Comparison of ENCODE assay signal across 1 cellular context in the genomic region with DNA sequence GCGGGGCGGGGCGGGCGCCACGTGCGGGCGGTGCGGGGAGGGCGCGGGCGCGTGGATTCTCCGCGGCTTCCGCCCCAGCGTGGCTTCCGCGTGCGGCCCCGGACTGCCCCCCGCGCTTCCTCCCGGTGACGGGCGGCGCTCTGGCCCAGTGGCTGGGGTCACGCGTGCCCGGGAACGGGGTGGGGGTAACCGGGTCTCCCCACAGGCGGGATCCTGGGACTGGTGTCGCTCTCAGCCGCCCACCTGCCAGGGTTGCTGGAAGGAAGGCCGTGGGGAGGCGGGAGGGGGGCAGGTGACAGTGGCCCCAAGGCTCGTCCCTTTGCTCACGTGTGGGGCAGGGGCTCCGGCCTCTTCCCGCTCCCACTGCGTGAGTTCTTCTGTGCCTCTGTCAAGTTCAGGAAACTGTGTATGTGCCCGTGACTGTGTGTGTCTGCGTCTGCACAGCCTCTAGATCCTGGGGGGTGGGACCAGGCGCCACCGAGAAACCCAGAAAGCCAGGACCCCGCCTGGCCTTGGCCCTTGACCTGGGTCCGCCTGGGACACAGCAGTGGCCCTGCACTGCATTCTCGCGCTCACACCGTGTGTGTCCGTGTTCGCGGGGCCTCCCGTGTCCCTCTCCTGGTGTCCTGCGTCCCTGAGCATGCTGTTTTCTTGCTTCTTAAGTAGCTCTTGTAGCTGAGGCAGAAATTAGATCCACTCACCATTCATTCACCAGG.
A peak's percentile ranks its signal among the peaks of the same experiment; 100 is the strongest.
TF ChIP-seq lines count a peak whose summit lies in the region.

No MANE protein-coding gene starts in this region.

TF ChIP-seq in HepG2, 621 proteins besides CTCF, POLR2A, EP300 and RAD21 (continued from another document and continues in another):
- TF ChIP-seq GLI4 (CRISPR knock-in tag; IDR thresholded peaks at IDR 0.05; ENCODE audit: borderline replicate concordance): no peak
- no peak for TF ChIP-seq ZNF234 (CRISPR knock-in tag; conservative IDR thresholded peaks at IDR 0.05)
- no peak for TF ChIP-seq ZNF761 (CRISPR knock-in tag; conservative IDR thresholded peaks at IDR 0.05)
- TF ChIP-seq ZNF530 (CRISPR knock-in tag; IDR thresholded peaks at IDR 0.05; ENCODE audit: low read depth): no peak
- TF ChIP-seq, protein P1, sequence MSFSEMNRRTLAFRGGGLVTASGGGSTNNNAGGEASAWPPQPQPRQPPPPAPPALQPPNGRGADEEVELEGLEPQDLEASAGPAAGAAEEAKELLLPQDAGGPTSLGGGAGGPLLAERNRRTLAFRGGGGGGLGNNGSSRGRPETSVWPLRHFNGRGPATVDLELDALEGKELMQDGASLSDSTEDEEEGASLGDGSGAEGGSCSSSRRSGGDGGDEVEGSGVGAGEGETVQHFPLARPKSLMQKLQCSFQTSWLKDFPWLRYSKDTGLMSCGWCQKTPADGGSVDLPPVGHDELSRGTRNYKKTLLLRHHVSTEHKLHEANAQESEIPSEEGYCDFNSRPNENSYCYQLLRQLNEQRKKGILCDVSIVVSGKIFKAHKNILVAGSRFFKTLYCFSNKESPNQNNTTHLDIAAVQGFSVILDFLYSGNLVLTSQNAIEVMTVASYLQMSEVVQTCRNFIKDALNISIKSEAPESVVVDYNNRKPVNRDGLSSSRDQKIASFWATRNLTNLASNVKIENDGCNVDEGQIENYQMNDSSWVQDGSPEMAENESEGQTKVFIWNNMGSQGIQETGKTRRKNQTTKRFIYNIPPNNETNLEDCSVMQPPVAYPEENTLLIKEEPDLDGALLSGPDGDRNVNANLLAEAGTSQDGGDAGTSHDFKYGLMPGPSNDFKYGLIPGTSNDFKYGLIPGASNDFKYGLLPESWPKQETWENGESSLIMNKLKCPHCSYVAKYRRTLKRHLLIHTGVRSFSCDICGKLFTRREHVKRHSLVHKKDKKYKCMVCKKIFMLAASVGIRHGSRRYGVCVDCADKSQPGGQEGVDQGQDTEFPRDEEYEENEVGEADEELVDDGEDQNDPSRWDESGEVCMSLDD (CRISPR knock-in tag; IDR thresholded peaks at IDR 0.05; ENCODE audit: borderline replicate concordance): no peak
- 0 out of 2 replicates have a peak, but pooled peaks have one; percentile 44 for TF ChIP-seq ZNF138 (CRISPR knock-in tag; IDR thresholded peaks at IDR 0.05; ENCODE audit: low read depth)
- TF ChIP-seq, protein P2, sequence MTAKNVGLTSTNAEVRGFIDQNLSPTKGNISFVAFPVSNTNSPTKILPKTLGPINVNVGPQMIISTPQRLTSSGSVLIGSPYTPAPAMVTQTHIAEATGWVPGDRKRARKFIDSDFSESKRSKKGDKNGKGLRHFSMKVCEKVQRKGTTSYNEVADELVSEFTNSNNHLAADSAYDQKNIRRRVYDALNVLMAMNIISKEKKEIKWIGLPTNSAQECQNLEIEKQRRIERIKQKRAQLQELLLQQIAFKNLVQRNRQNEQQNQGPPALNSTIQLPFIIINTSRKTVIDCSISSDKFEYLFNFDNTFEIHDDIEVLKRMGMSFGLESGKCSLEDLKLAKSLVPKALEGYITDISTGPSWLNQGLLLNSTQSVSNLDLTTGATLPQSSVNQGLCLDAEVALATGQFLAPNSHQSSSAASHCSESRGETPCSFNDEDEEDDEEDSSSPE (CRISPR knock-in tag; IDR thresholded peaks at IDR 0.05): no peak
- no peak for TF ChIP-seq ZKSCAN1 (IDR thresholded peaks at IDR 0.05; ENCODE audit: low read length)
- TF ChIP-seq, protein P3, sequence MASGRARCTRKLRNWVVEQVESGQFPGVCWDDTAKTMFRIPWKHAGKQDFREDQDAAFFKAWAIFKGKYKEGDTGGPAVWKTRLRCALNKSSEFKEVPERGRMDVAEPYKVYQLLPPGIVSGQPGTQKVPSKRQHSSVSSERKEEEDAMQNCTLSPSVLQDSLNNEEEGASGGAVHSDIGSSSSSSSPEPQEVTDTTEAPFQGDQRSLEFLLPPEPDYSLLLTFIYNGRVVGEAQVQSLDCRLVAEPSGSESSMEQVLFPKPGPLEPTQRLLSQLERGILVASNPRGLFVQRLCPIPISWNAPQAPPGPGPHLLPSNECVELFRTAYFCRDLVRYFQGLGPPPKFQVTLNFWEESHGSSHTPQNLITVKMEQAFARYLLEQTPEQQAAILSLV (CRISPR knock-in tag; IDR thresholded peaks at IDR 0.05; ENCODE audit: borderline replicate concordance): peak; percentile 74; the same call in 1 of the 2 replicates
- no peak for TF ChIP-seq FOXK2 (IDR thresholded peaks at IDR 0.05)
- TF ChIP-seq, protein P4, sequence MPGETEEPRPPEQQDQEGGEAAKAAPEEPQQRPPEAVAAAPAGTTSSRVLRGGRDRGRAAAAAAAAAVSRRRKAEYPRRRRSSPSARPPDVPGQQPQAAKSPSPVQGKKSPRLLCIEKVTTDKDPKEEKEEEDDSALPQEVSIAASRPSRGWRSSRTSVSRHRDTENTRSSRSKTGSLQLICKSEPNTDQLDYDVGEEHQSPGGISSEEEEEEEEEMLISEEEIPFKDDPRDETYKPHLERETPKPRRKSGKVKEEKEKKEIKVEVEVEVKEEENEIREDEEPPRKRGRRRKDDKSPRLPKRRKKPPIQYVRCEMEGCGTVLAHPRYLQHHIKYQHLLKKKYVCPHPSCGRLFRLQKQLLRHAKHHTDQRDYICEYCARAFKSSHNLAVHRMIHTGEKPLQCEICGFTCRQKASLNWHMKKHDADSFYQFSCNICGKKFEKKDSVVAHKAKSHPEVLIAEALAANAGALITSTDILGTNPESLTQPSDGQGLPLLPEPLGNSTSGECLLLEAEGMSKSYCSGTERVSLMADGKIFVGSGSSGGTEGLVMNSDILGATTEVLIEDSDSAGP (CRISPR knock-in tag; IDR thresholded peaks at IDR 0.05; ENCODE audit: borderline replicate concordance): peak; percentile 55
- peak; percentile 81 for TF ChIP-seq AGO2 (optimal IDR thresholded peaks at IDR 0.05; ENCODE audit: low read depth, low read length)
- TF ChIP-seq FOXA1 (IDR thresholded peaks at IDR 0.05): no peak
- no peak for TF ChIP-seq FOXA1 (CRISPR knock-in tag; IDR thresholded peaks at IDR 0.05)
- TF ChIP-seq CENPT (CRISPR knock-in tag; IDR thresholded peaks at IDR 0.05; ENCODE audit: low read depth): no peak
- no peak for TF ChIP-seq RNF2 (conservative IDR thresholded peaks at IDR 0.05; ENCODE audit: low read depth)
- TF ChIP-seq DNMT1 (CRISPR knock-in tag; IDR thresholded peaks at IDR 0.05): no peak
- TF ChIP-seq ESRRA (CRISPR knock-in tag; IDR thresholded peaks at IDR 0.05; ENCODE audit: low read depth): peak; percentile 34; the same call in 1 of the 2 replicates
- TF ChIP-seq YEATS2 (CRISPR knock-in tag; IDR thresholded peaks at IDR 0.05; ENCODE audit: borderline replicate concordance): no peak
- no peak for TF ChIP-seq ZSCAN25 (CRISPR knock-in tag; IDR thresholded peaks at IDR 0.05)
- TF ChIP-seq MTA3 (CRISPR knock-in tag; IDR thresholded peaks at IDR 0.05): no peak
- TF ChIP-seq ZFP90 (CRISPR knock-in tag; IDR thresholded peaks at IDR 0.05; ENCODE audit: borderline replicate concordance): no peak
- TF ChIP-seq MEIS2 (CRISPR knock-in tag; IDR thresholded peaks at IDR 0.05): no peak
- no peak for TF ChIP-seq ZNF781 (CRISPR knock-in tag; IDR thresholded peaks at IDR 0.05; ENCODE audit: borderline replicate concordance, not compliant biosample characterization)
- TF ChIP-seq ZFAT (CRISPR knock-in tag; conservative IDR thresholded peaks at IDR 0.05): no peak
- TF ChIP-seq FOSL2 (CRISPR knock-in tag; IDR thresholded peaks at IDR 0.05): peak; percentile 53; the same call in 1 of the 2 replicates
- no peak for TF ChIP-seq RORA (CRISPR knock-in tag; IDR thresholded peaks at IDR 0.05)
- no peak for TF ChIP-seq SSRP1 (CRISPR knock-in tag; IDR thresholded peaks at IDR 0.05)
- no peak for TF ChIP-seq ZNF83 (CRISPR knock-in tag; IDR thresholded peaks at IDR 0.05; ENCODE audit: borderline replicate concordance)
- no peak for TF ChIP-seq PAF1 (CRISPR knock-in tag; IDR thresholded peaks at IDR 0.05)
- TF ChIP-seq ZNF605 (CRISPR knock-in tag; IDR thresholded peaks at IDR 0.05): 0 out of 2 replicates have a peak, but pooled peaks have one; percentile 28
- TF ChIP-seq, protein P5, sequence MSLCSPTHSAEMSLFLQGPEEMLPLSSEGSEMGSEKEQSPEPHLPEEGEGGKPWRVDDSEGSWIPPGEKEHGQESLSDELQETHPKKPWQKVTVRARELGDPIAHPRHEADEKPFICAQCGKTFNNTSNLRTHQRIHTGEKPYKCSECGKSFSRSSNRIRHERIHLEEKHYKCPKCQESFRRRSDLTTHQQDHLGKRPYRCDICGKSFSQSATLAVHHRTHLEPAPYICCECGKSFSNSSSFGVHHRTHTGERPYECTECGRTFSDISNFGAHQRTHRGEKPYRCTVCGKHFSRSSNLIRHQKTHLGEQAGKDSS (CRISPR knock-in tag; IDR thresholded peaks at IDR 0.05; ENCODE audit: borderline replicate concordance, low read depth): no peak
- TF ChIP-seq, protein P6, sequence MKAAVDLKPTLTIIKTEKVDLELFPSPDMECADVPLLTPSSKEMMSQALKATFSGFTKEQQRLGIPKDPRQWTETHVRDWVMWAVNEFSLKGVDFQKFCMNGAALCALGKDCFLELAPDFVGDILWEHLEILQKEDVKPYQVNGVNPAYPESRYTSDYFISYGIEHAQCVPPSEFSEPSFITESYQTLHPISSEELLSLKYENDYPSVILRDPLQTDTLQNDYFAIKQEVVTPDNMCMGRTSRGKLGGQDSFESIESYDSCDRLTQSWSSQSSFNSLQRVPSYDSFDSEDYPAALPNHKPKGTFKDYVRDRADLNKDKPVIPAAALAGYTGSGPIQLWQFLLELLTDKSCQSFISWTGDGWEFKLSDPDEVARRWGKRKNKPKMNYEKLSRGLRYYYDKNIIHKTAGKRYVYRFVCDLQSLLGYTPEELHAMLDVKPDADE (CRISPR knock-in tag; IDR thresholded peaks at IDR 0.05): no peak
- no peak for TF ChIP-seq ZSCAN29 (CRISPR knock-in tag; conservative IDR thresholded peaks at IDR 0.05)
- TF ChIP-seq CEBPB (IDR thresholded peaks at IDR 0.05; ENCODE audit: borderline replicate concordance, low read depth, low read length): no peak
- TF ChIP-seq ZNF264 (CRISPR knock-in tag; IDR thresholded peaks at IDR 0.05): no peak
- TF ChIP-seq, protein P7, sequence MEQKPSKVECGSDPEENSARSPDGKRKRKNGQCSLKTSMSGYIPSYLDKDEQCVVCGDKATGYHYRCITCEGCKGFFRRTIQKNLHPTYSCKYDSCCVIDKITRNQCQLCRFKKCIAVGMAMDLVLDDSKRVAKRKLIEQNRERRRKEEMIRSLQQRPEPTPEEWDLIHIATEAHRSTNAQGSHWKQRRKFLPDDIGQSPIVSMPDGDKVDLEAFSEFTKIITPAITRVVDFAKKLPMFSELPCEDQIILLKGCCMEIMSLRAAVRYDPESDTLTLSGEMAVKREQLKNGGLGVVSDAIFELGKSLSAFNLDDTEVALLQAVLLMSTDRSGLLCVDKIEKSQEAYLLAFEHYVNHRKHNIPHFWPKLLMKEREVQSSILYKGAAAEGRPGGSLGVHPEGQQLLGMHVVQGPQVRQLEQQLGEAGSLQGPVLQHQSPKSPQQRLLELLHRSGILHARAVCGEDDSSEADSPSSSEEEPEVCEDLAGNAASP (CRISPR knock-in tag; IDR thresholded peaks at IDR 0.05; ENCODE audit: borderline replicate concordance): no peak
- no peak for TF ChIP-seq WIZ (CRISPR knock-in tag; IDR thresholded peaks at IDR 0.05)
- TF ChIP-seq ZNF564 (CRISPR knock-in tag; IDR thresholded peaks at IDR 0.05): no peak
- TF ChIP-seq RXRA (CRISPR knock-in tag; IDR thresholded peaks at IDR 0.05): peak; percentile 65
- TF ChIP-seq EZH2 (conservative IDR thresholded peaks at IDR 0.05; ENCODE audit: low read depth, low read length): no peak
- TF ChIP-seq, protein P8, sequence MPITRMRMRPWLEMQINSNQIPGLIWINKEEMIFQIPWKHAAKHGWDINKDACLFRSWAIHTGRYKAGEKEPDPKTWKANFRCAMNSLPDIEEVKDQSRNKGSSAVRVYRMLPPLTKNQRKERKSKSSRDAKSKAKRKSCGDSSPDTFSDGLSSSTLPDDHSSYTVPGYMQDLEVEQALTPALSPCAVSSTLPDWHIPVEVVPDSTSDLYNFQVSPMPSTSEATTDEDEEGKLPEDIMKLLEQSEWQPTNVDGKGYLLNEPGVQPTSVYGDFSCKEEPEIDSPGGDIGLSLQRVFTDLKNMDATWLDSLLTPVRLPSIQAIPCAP (CRISPR knock-in tag; IDR thresholded peaks at IDR 0.05; ENCODE audit: low read depth): no peak
- no peak for TF ChIP-seq SMARCE1 (IDR thresholded peaks at IDR 0.05; ENCODE audit: borderline replicate concordance)
- TF ChIP-seq SP1 (IDR thresholded peaks at IDR 0.05): no peak
- no peak for TF ChIP-seq SP1 (CRISPR knock-in tag; IDR thresholded peaks at IDR 0.05)
- TF ChIP-seq, protein P9, sequence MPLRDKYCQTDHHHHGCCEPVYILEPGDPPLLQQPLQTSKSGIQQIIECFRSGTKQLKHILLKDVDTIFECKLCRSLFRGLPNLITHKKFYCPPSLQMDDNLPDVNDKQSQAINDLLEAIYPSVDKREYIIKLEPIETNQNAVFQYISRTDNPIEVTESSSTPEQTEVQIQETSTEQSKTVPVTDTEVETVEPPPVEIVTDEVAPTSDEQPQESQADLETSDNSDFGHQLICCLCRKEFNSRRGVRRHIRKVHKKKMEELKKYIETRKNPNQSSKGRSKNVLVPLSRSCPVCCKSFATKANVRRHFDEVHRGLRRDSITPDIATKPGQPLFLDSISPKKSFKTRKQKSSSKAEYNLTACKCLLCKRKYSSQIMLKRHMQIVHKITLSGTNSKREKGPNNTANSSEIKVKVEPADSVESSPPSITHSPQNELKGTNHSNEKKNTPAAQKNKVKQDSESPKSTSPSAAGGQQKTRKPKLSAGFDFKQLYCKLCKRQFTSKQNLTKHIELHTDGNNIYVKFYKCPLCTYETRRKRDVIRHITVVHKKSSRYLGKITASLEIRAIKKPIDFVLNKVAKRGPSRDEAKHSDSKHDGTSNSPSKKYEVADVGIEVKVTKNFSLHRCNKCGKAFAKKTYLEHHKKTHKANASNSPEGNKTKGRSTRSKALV (CRISPR knock-in tag; IDR thresholded peaks at IDR 0.05): no peak
- no peak for TF ChIP-seq JDP2 (CRISPR knock-in tag; IDR thresholded peaks at IDR 0.05; ENCODE audit: borderline replicate concordance)
- no peak for TF ChIP-seq NR3C1 (CRISPR knock-in tag; IDR thresholded peaks at IDR 0.05)
- no peak for TF ChIP-seq ZNF841 (CRISPR knock-in tag; IDR thresholded peaks at IDR 0.05; ENCODE audit: borderline replicate concordance)
- TF ChIP-seq MTF2 (CRISPR knock-in tag; IDR thresholded peaks at IDR 0.05; ENCODE audit: borderline replicate concordance): no peak
- no peak for TF ChIP-seq SRF (IDR thresholded peaks at IDR 0.05; ENCODE audit: low read depth, low read length)
- TF ChIP-seq ZNF224 (CRISPR knock-in tag; IDR thresholded peaks at IDR 0.05): peak; percentile 70; the same call in 1 of the 2 replicates
- no peak for TF ChIP-seq STAT5B (CRISPR knock-in tag; IDR thresholded peaks at IDR 0.05)
- no peak for TF ChIP-seq ZEB1 (IDR thresholded peaks at IDR 0.05; ENCODE audit: insufficient replicate concordance, low read depth)
- TF ChIP-seq ZNF484 (CRISPR knock-in tag; IDR thresholded peaks at IDR 0.05; ENCODE audit: borderline replicate concordance, low read depth): no peak
- no peak for TF ChIP-seq SIX1 (CRISPR knock-in tag; IDR thresholded peaks at IDR 0.05; ENCODE audit: borderline replicate concordance)
- no peak; the same call in 1 of the 2 replicates for TF ChIP-seq ZNF232 (CRISPR knock-in tag; IDR thresholded peaks at IDR 0.05; ENCODE audit: borderline replicate concordance)
- TF ChIP-seq HNRNPLL (IDR thresholded peaks at IDR 0.05; ENCODE audit: low read depth, low read length, poor library complexity, severe bottlenecking): peak; percentile 24
- no peak for TF ChIP-seq ZNF776 (CRISPR knock-in tag; IDR thresholded peaks at IDR 0.05)
- TF ChIP-seq ISL2 (CRISPR knock-in tag; IDR thresholded peaks at IDR 0.05): no peak
